Comparison of ENCODE assay signal across 26 cellular contexts in genomic region chrX:125152011-125152410, GRCh38.
"Had no signal": no experiment of that assay in that cellular context is flagged by ENCODE, and none has a peak within 500 bp of the region (broad histone marks: within the 10 kb centered on the region; RNA-seq: fewer than 3 reads in every experiment).

No MANE protein-coding gene starts in this region.

- H3K36me3 ChIP-seq: colonic mucosa, esophagus muscularis mucosa, esophagus squamous epithelium, gastrocnemius medialis, gastroesophageal sphincter, heart left ventricle, heart right ventricle had no signal

- H3K27me3 ChIP-seq: colonic mucosa, esophagus muscularis mucosa, esophagus squamous epithelium, foreskin keratinocyte, gastrocnemius medialis, gastroesophageal sphincter, heart left ventricle, heart right ventricle had no signal

- H3K9me3 ChIP-seq: colonic mucosa, esophagus muscularis mucosa, esophagus squamous epithelium, gastrocnemius medialis, gastroesophageal sphincter, heart left ventricle, heart right ventricle had no signal

- FAIRE-seq: endometrium, endothelial cell of umbilical vein had no signal

- DNase-seq: colonic mucosa; cortex of kidney; dermis blood vessel endothelial cell; dorsolateral prefrontal cortex; effector CD4-positive, alpha-beta T cell; effector CD8-positive, alpha-beta T cell; effector memory CD4-positive, alpha-beta T cell; effector memory CD8-positive, alpha-beta T cell; endodermal cell; erythroblast; esophagus squamous epithelium; foreskin fibroblast; foreskin keratinocyte; foreskin melanocyte; gastrocnemius medialis; glutamatergic neuron; head of caudate nucleus; heart left ventricle; heart right ventricle had no signal

- ATAC-seq: effector memory CD8-positive, alpha-beta T cell; esophagus mucosa; foreskin keratinocyte; gastrocnemius medialis; gastroesophageal sphincter; heart left ventricle; heart right ventricle had no signal

- H3K4me1 ChIP-seq: colonic mucosa, esophagus squamous epithelium, foreskin keratinocyte, gastrocnemius medialis, gastroesophageal sphincter, heart left ventricle, heart right ventricle had no signal

- H3K4me3 ChIP-seq: colonic mucosa, coronary artery, dorsolateral prefrontal cortex, esophagus muscularis mucosa, esophagus squamous epithelium, gastrocnemius medialis, gastroesophageal sphincter, heart left ventricle, heart right ventricle had no signal

- H3K27ac ChIP-seq: colonic mucosa, coronary artery, dorsolateral prefrontal cortex, epithelial cell of prostate, esophagus muscularis mucosa, esophagus squamous epithelium, foreskin keratinocyte, gastrocnemius medialis, gastroesophageal sphincter, heart left ventricle, heart right ventricle had no signal
